In the genomic region with DNA sequence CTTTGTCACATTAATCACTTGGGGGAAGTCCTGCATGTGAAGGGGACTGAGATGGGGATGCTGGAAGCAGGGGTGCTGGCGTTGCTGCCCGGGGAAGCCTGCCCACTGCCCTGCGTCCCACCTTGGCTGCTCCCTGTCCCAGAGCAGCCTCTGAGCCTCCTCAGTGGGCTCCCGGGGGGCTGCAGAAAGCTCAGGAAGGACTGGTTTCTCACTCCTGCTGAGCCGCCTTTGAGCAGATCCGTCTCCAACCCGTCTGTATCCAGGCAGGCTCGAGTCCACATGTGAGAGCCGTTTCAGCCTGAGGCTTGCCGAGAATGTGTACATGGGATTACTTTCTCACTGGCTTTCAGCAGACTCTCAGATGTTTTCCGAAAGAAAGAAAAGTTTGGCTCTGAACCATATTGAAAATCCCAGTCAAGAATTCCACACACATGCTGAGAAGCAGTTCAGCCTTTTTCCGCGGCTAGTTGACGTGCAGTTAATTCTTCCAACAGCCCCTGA, we compare ENCODE assay signal across 12 cellular contexts.
DNase-seq lines count a peak whose midpoint lies in the region; ATAC-seq and TF ChIP-seq lines count a peak whose summit lies in the region.
"Had no signal": no experiment of that assay in that cellular context is flagged by ENCODE, and none has a peak within 500 bp of the region (broad histone marks: within the 10 kb centered on the region; RNA-seq: fewer than 3 reads in every experiment).

No MANE protein-coding gene starts in this region.

- 0 out of 2 replicates have a peak overlapping the region, but pooled peaks have one; percentile 5 for H3K4me3 ChIP-seq in BJ (ENCODE audit: low read depth, low read length)
- H3K4me3 ChIP-seq in brain microvascular endothelial cell (ENCODE audit: low read depth, low read length): no peak overlapping the region

- H3K36me3 ChIP-seq in BJ (ENCODE audit: control insufficient read depth, insufficient read depth, low read length) (no peaks in the 10 kb centered on the region), brain microvascular endothelial cell (replicated peaks) (no peaks in the 10 kb centered on the region)

- H3K4me3 Mint-ChIP-seq in activated CD4-positive, alpha-beta T cell treated with anti-CD3 and anti-CD28 coated beads for 36 hours: no peak overlapping the region

- peaks cover 5% of the 10 kb centered on the region for H3K27me3 Mint-ChIP-seq in activated CD4-positive, alpha-beta T cell treated with anti-CD3 and anti-CD28 coated beads for 36 hours

- no peaks in the 10 kb centered on the region for H3K9me3 Mint-ChIP-seq in activated CD4-positive, alpha-beta T cell treated with anti-CD3 and anti-CD28 coated beads for 36 hours (ENCODE audit: low read depth)

- POLR2A ChIA-PET in BJ (lab: Charles Lee): no interaction called here
- POLR2A ChIA-PET in activated CD4-positive, alpha-beta T cell treated with anti-CD3 and anti-CD28 coated beads for 36 hours (lab: Charles Lee): no interaction called here

- CTCF ChIA-PET in BJ (lab: Yijun Ruan, JAX): no interaction called here
- CTCF ChIA-PET in activated CD4-positive, alpha-beta T cell treated with anti-CD3 and anti-CD28 coated beads for 36 hours (lab: Charles Lee): no interaction called here

- no peak for TF ChIP-seq CTCF in BJ (IDR thresholded peaks at IDR 0.05; ENCODE audit: insufficient read depth, low read depth, low read length)
- no peak for TF ChIP-seq CTCF in brain microvascular endothelial cell (IDR thresholded peaks at IDR 0.05; ENCODE audit: low read depth, low read length, missing control alignments)

- ATAC-seq in left ventricle myocardium superior (peak; percentile 56), sciatic nerve (peak; percentile 50), GM18519 (IDR thresholded peaks at IDR 0.05; ENCODE audit: low FRiP score, unreplicated experiment) (no peak)
- no peak for ATAC-seq in activated CD4-positive, alpha-beta T cell treated with anti-CD3 and anti-CD28 coated beads for 36 hours
- ATAC-seq: HCT116; stimulated activated naive CD8-positive, alpha-beta T cell treated with anti-CD3 and anti-CD28 coated beads, Interleukin-15, Interleukin-2, amounts not matched to agents 100 U/mL and 50 U/mL, for 24 hours had no signal

- in situ Hi-C loops in brain microvascular endothelial cell (cut with HindIII; ENCODE audit: low pct_ligation_motif_present, low sequenced_read_pairs): no loop called here

- DNase-seq in BJ (ENCODE audit: low read depth) (no peak), brain microvascular endothelial cell (no peak), left ventricle myocardium superior (peak; percentile 38), sciatic nerve (ENCODE audit: low spot score) (peak; percentile 58), NCI-H510A treated with DMSO at 0.1 percent for 48 hours (lab: John Stamatoyannopoulos, UW) (no peak), amygdala (lab: John Stamatoyannopoulos, UW) (no peak)
- no peak for DNase-seq in activated CD4-positive, alpha-beta T cell treated with anti-CD3 and anti-CD28 coated beads for 36 hours
- DNase-seq: cerebellar nuclear complex; NCI-H345; stimulated activated naive CD8-positive, alpha-beta T cell treated with anti-CD3 and anti-CD28 coated beads, Interleukin-15, Interleukin-2, amounts not matched to agents 100 U/mL and 50 U/mL, for 24 hours had no signal

- H3K4me1 Mint-ChIP-seq in activated CD4-positive, alpha-beta T cell treated with anti-CD3 and anti-CD28 coated beads for 36 hours: no peaks in the 10 kb centered on the region

- H3K36me3 Mint-ChIP-seq in activated CD4-positive, alpha-beta T cell treated with anti-CD3 and anti-CD28 coated beads for 36 hours (ENCODE audit: low read depth): no peaks in the 10 kb centered on the region

- H3K27ac Mint-ChIP-seq in activated CD4-positive, alpha-beta T cell treated with anti-CD3 and anti-CD28 coated beads for 36 hours: no peak overlapping the region

- H3K27ac ChIP-seq in brain microvascular endothelial cell: peak overlapping the region; percentile 38

- H3K27me3 ChIP-seq in BJ (ENCODE audit: control insufficient read depth, insufficient read depth, low read length) (no peaks in the 10 kb centered on the region), brain microvascular endothelial cell (replicated peaks) (no peaks in the 10 kb centered on the region)

- intact Hi-C loops in left ventricle myocardium superior (cut with micrococcal nuclease): no loop called here
- intact Hi-C loops in sciatic nerve (cut with DNase I): loop anchor here (5.0 kb wide), 1 partner anchor 89 kb away; no protein-coding TSS in a partner anchor
- intact Hi-C loops in activated CD4-positive, alpha-beta T cell treated with anti-CD3 and anti-CD28 coated beads for 36 hours (cut with DNase I, micrococcal nuclease): no loop called here

Comparison
In these comparisons a context has a peak if more than half of its experiments do, and no peak if none do; other contexts are left out.
1. DNase-seq: peak in left ventricle myocardium superior (single experiment) and sciatic nerve (single experiment); none in BJ (single experiment), brain microvascular endothelial cell (single experiment), activated CD4-positive, alpha-beta T cell treated with anti-CD3 and anti-CD28 coated beads for 36 hours (single experiment), NCI-H510A treated with DMSO at 0.1 percent for 48 hours (single experiment) and amygdala (0 of 56).
2. ATAC-seq: peak in left ventricle myocardium superior (single experiment) and sciatic nerve (single experiment); none in activated CD4-positive, alpha-beta T cell treated with anti-CD3 and anti-CD28 coated beads for 36 hours (single experiment) and GM18519 (single experiment).